In genomic region chr3:195250473-195251251, GRCh38 we compare ENCODE assay signal across 8 cellular contexts. TPM values are rescaled to one million over a fixed set of nuclear protein-coding genes. Genes with fewer than 3 reads are reported as not detected.
A peak's percentile ranks its signal among the peaks of the same experiment; 100 is the strongest.
DNase-seq lines count a peak whose midpoint lies in the region; ATAC-seq and TF ChIP-seq lines count a peak whose summit lies in the region.

No MANE protein-coding gene starts in this region.

- H3K4me2 ChIP-seq in mammary epithelial cell (ENCODE audit: insufficient read depth, low read depth, low read length): no peak overlapping the region

- no peak overlapping the region for H3K27ac ChIP-seq in mammary epithelial cell (ENCODE audit: insufficient read depth, low read depth, low read length)

- H3K9ac ChIP-seq in mammary epithelial cell (ENCODE audit: insufficient read depth, low read length): no peak overlapping the region

- no peaks in the 10 kb centered on the region for H3K27me3 ChIP-seq in mammary epithelial cell (ENCODE audit: insufficient read depth, low read length)

- dilution Hi-C loops in mammary epithelial cell (cut with HindIII; ENCODE audit: low sequenced_read_pairs): no loop called here

- no peak for ATAC-seq in GM18873 (IDR thresholded peaks at IDR 0.05; ENCODE audit: low FRiP score, unreplicated experiment)
- no peak for ATAC-seq in HG02973 (IDR thresholded peaks at IDR 0.05; ENCODE audit: unreplicated experiment)

- no peaks in the 10 kb centered on the region for H4K20me1 ChIP-seq in mammary epithelial cell (ENCODE audit: insufficient read depth, low read length)

- CTCF ChIA-PET in mammary epithelial cell (lab: Charles Lee; ENCODE audit: low non-redundant PET): no interaction called here

- in situ Hi-C loops in mammary epithelial cell (cut with MboI; ENCODE audit: low sequenced_read_pairs in 2 of 2): loop anchor here (10.0 to 25.0 kb wide), 3 partner anchors 238 to 576 kb away; partner anchors contain the start of genes LSG1 (in 1 of the 2) and PPP1R2 (in 1 of the 2)

- H3K4me3 ChIP-seq in fibroblast of the aortic adventitia (ENCODE audit: low read depth, low read length) (no peak overlapping the region), mammary epithelial cell (replicated peaks in 1 of 3; ENCODE audit: insufficient read depth in 1 of 3, low read depth in 2 of 3, low read length in 3 of 3) (no peak overlapping the region)

- H3K36me3 ChIP-seq in mammary epithelial cell (ENCODE audit: insufficient read depth, low read length): no peaks in the 10 kb centered on the region

- H3K79me2 ChIP-seq in mammary epithelial cell (ENCODE audit: insufficient read depth, low read length): peaks cover 20% of the 10 kb centered on the region

- intact Hi-C loops in mammary epithelial cell (cut with micrococcal nuclease): loop anchor here (10.0 kb wide), 1 partner anchor 116 kb away; no protein-coding TSS in a partner anchor

- TF ChIP-seq CTCF in fibroblast of the aortic adventitia (IDR thresholded peaks at IDR 0.05; ENCODE audit: insufficient read depth, low read length) (peak; percentile 60), mammary epithelial cell (conservative IDR thresholded peaks at IDR 0.05 in 1 of 2, IDR thresholded peaks at IDR 0.05 in 1 of 2; ENCODE audit: extremely low read depth in 1 of 2, insufficient read depth in 1 of 2, low read depth in 1 of 2, low read length in 2 of 2) (peak in 1 of 2 donors; percentile 19)

- 95% methylated on average over 11 of the region's 14 CpGs for WGBS in mammary epithelial cell (ENCODE audit: low coverage, missing lambda C conversion rate)

- DNase-seq in GM19238 (ENCODE audit: insufficient read length, low spot score) (peak; percentile 46), NCI-H345 (lab: John Stamatoyannopoulos, UW) (peak; percentile 61), fibroblast of the aortic adventitia (ENCODE audit: low read depth) (peak; percentile 59), retina (peak; percentile 67), mammary epithelial cell (no peak), T-helper 9 cell (no peak)

- H3K4me1 ChIP-seq in mammary epithelial cell (ENCODE audit: insufficient read depth, low read length): no peaks in the 10 kb centered on the region

- no peak overlapping the region for H2AFZ ChIP-seq in mammary epithelial cell (ENCODE audit: low read depth, low read length)

- H3K9me3 ChIP-seq in mammary epithelial cell (replicated peaks; ENCODE audit: insufficient read depth, low read length): no peaks in the 10 kb centered on the region

- no TSS peak for BruUV-seq in mammary epithelial cell (replicated peaks; lab: Mats Ljungman, UMichigan)

RNA-seq across cellular contexts. Expression of gene XXYLT1, which starts 20.3 kb away (rescaled TPM):
- 13.0 and 21.0 TPM in 2 replicates for total RNA-seq in fibroblast of the aortic adventitia (ENCODE audit: low replicate concordance)
- total RNA-seq in mammary epithelial cell: 10 to 100 TPM; 12.3 to 15.6 TPM
- 12.5 TPM for polyA plus RNA-seq in mammary epithelial cell
- 10.2 TPM for polyA minus RNA-seq in mammary epithelial cell

Comparison
In these comparisons a context has a peak if more than half of its experiments do, and no peak if none do; other contexts are left out.
1. DNase-seq: peak in GM19238 (single experiment), NCI-H345 (single experiment), fibroblast of the aortic adventitia (single experiment) and retina (single experiment); none in mammary epithelial cell (single experiment) and T-helper 9 cell (single experiment).